ENCODE assay signal across 19 cellular contexts in genomic region chr19:29054886-29055675, GRCh38.
A peak's percentile ranks its signal among the peaks of the same experiment; 100 is the strongest.
DNase-seq lines count a peak whose midpoint lies in the region; ATAC-seq and TF ChIP-seq lines count a peak whose summit lies in the region.
"Had no signal": no experiment of that assay in that cellular context is flagged by ENCODE, and none has a peak within 500 bp of the region (broad histone marks: within the 10 kb centered on the region; RNA-seq: fewer than 3 reads in every experiment).

No MANE protein-coding gene starts in this region.

- POLR2A ChIA-PET in naive thymus-derived CD4-positive, alpha-beta T cell (lab: Charles Lee) = no interaction called here

- H3K9me3 Mint-ChIP-seq in naive thymus-derived CD4-positive, alpha-beta T cell = peaks cover 0 to 4% (median 0%) of the 10 kb centered on the region in 11 donors
- peaks cover 2% of the 10 kb centered on the region for H3K9me3 Mint-ChIP-seq in activated CD8-positive, alpha-beta memory T cell treated with anti-CD3 and anti-CD28 coated beads, Interleukin-2, amount 10 ng/mL, durations not matched to agents 7 days and 5 days (ENCODE audit: low read depth)
- H3K9me3 Mint-ChIP-seq: CD4-positive, alpha-beta T cell had no signal

- peak; percentile 10 for DNase-seq in COLO668 (lab: John Stamatoyannopoulos, UW; ENCODE audit: unreplicated experiment)
- peak; percentile 1 for DNase-seq in M059J (ENCODE audit: low read depth)
- DNase-seq in fibroblast of mammary gland (ENCODE audit: low read depth) = peak; percentile 2
- peak; percentile 64 for DNase-seq in mesenteric fat pad (ENCODE audit: low spot score)
- DNase-seq in naive thymus-derived CD4-positive, alpha-beta T cell = no peak
- no peak for DNase-seq in GF-D8 (lab: John Stamatoyannopoulos, UW)
- no peak for DNase-seq in activated CD8-positive, alpha-beta memory T cell treated with anti-CD3 and anti-CD28 coated beads, Interleukin-2, amount 10 ng/mL, durations not matched to agents 7 days and 5 days
- DNase-seq in NCI-H526 (lab: John Stamatoyannopoulos, UW) = no peak
- DNase-seq: CD4-positive, alpha-beta T cell; Kasumi-1; NCI-H1092 treated with DMSO at 0.1 percent for 48 hours; NCI-H146; NCI-H2081; NCI-H2171 treated with DMSO at 0.1 percent for 48 hours; NCI-H748 treated with DMSO at 0.1 percent for 48 hours; SHP77 had no signal

- intact Hi-C loops in naive thymus-derived CD4-positive, alpha-beta T cell (cut with micrococcal nuclease) = no loop called here

- no peak for TF ChIP-seq CTCF in fibroblast of mammary gland (conservative IDR thresholded peaks at IDR 0.05; ENCODE audit: control insufficient read depth, insufficient read depth, low read depth, low read length)

- no peak overlapping the region for H3K27ac Mint-ChIP-seq in naive thymus-derived CD4-positive, alpha-beta T cell
- H3K27ac Mint-ChIP-seq in activated CD8-positive, alpha-beta memory T cell treated with anti-CD3 and anti-CD28 coated beads, Interleukin-2, amount 10 ng/mL, durations not matched to agents 7 days and 5 days = no peak overlapping the region
- H3K27ac Mint-ChIP-seq: CD4-positive, alpha-beta T cell; IgD-negative memory B cell had no signal

- no peaks in the 10 kb centered on the region for H3K9me3 ChIP-seq in naive thymus-derived CD4-positive, alpha-beta T cell (ENCODE audit: control insufficient read depth in 2 of 3, low read length in 3 of 3)

- H3K4me1 ChIP-seq in naive thymus-derived CD4-positive, alpha-beta T cell (ENCODE audit: control insufficient read depth in 2 of 2, insufficient read depth in 2 of 2, low read length in 2 of 2) = no peaks in the 10 kb centered on the region

- H3K4me3 Mint-ChIP-seq in naive thymus-derived CD4-positive, alpha-beta T cell = no peak overlapping the region
- no peak overlapping the region for H3K4me3 Mint-ChIP-seq in activated CD8-positive, alpha-beta memory T cell treated with anti-CD3 and anti-CD28 coated beads, Interleukin-2, amount 10 ng/mL, durations not matched to agents 7 days and 5 days
- H3K4me3 Mint-ChIP-seq: CD4-positive, alpha-beta T cell; IgD-negative memory B cell had no signal

- no peaks in the 10 kb centered on the region for H3K27me3 ChIP-seq in naive thymus-derived CD4-positive, alpha-beta T cell (ENCODE audit: control insufficient read depth in 2 of 2, insufficient read depth in 2 of 2, low read length in 2 of 2)

- H3K4me1 Mint-ChIP-seq in naive thymus-derived CD4-positive, alpha-beta T cell = no peaks in the 10 kb centered on the region
- H3K4me1 Mint-ChIP-seq in activated CD8-positive, alpha-beta memory T cell treated with anti-CD3 and anti-CD28 coated beads, Interleukin-2, amount 10 ng/mL, durations not matched to agents 7 days and 5 days = no peaks in the 10 kb centered on the region
- H3K4me1 Mint-ChIP-seq: IgD-negative memory B cell had no signal

- CTCF ChIA-PET in naive thymus-derived CD4-positive, alpha-beta T cell (lab: Charles Lee) = no interaction called here
- CTCF ChIA-PET in activated CD8-positive, alpha-beta memory T cell treated with anti-CD3 and anti-CD28 coated beads, Interleukin-2, amount 10 ng/mL, durations not matched to agents 7 days and 5 days (lab: Charles Lee) = no interaction called here

- H3K27ac ChIP-seq in naive thymus-derived CD4-positive, alpha-beta T cell (ENCODE audit: low read depth, low read length) = no peak overlapping the region
- H3K27ac ChIP-seq: HL-60, SK-N-MC had no signal

- no peaks in the 10 kb centered on the region for H3K36me3 Mint-ChIP-seq in naive thymus-derived CD4-positive, alpha-beta T cell
- H3K36me3 Mint-ChIP-seq in activated CD8-positive, alpha-beta memory T cell treated with anti-CD3 and anti-CD28 coated beads, Interleukin-2, amount 10 ng/mL, durations not matched to agents 7 days and 5 days = no peaks in the 10 kb centered on the region

- no peak overlapping the region for H3K4me3 ChIP-seq in fibroblast of mammary gland (ENCODE audit: control insufficient read depth, low read depth, low read length)
- H3K4me3 ChIP-seq in naive thymus-derived CD4-positive, alpha-beta T cell (ENCODE audit: low read length) = no peak overlapping the region
- H3K4me3 ChIP-seq: SK-N-MC had no signal

- no peaks in the 10 kb centered on the region for H3K36me3 ChIP-seq in naive thymus-derived CD4-positive, alpha-beta T cell (ENCODE audit: control insufficient read depth in 2 of 3, insufficient read depth in 3 of 3, low read length in 3 of 3)

- peaks cover 0 to 22% (median 7%) of the 10 kb centered on the region in 5 donors for H3K27me3 Mint-ChIP-seq in naive thymus-derived CD4-positive, alpha-beta T cell
- no peaks in the 10 kb centered on the region for H3K27me3 Mint-ChIP-seq in activated CD8-positive, alpha-beta memory T cell treated with anti-CD3 and anti-CD28 coated beads, Interleukin-2, amount 10 ng/mL, durations not matched to agents 7 days and 5 days
- H3K27me3 Mint-ChIP-seq: IgD-negative memory B cell had no signal

- ATAC-seq in naive thymus-derived CD4-positive, alpha-beta T cell = no peak
- no peak for ATAC-seq in activated CD8-positive, alpha-beta memory T cell treated with anti-CD3 and anti-CD28 coated beads, Interleukin-2, amount 10 ng/mL, durations not matched to agents 7 days and 5 days

Comparison
In these comparisons a context has a peak if more than half of its experiments do, and no peak if none do; other contexts are left out.
1. DNase-seq: peak in COLO668 (single experiment), M059J (single experiment), fibroblast of mammary gland (single experiment) and mesenteric fat pad (single experiment); none in naive thymus-derived CD4-positive, alpha-beta T cell (0 of 9), GF-D8 (single experiment), activated CD8-positive, alpha-beta memory T cell treated with anti-CD3 and anti-CD28 coated beads, Interleukin-2, amount 10 ng/mL, durations not matched to agents 7 days and 5 days (single experiment) and NCI-H526 (0 of 2).